ENCODE assay signal across 8 cellular contexts in the genomic region with DNA sequence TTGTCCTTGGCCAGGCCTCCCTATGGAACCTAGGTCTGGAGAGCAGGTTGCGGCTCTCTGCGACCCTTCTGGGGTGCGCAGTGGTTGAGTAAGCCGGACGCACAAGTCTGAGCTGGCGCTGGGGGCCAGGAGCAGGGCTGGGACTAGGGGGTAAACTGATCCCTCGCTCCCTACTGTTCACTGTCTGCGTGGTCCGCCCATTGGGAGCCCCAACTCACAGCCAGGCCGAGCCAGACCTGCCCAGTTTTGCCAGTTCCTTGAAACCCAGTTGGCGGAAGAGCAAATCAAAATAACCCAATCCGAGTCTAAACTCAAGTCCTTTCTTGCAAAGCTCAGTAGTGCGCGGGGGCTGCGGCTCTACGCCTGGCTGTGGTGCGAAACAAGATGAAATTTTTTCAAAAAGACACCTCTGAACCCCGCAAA. TPM values are rescaled to one million over a fixed set of nuclear protein-coding genes. Genes with fewer than 3 reads are reported as not detected.
A peak's percentile ranks its signal among the peaks of the same experiment; 100 is the strongest.
DNase-seq lines count a peak whose midpoint lies in the region; ATAC-seq, FAIRE-seq and TF ChIP-seq lines count a peak whose summit lies in the region.
"Had no signal": no experiment of that assay in that cellular context is flagged by ENCODE, and none has a peak within 500 bp of the region (broad histone marks: within the 10 kb centered on the region; RNA-seq: fewer than 3 reads in every experiment).

No MANE protein-coding gene starts in this region.

- BruUV-seq in PC-9 (replicated peaks; lab: Mats Ljungman, UMichigan) (no TSS peak), endothelial cell of umbilical vein (replicated peaks; lab: Mats Ljungman, UMichigan) (no TSS peak)

- no peak for TF ChIP-seq CTCF in PC-9 (conservative IDR thresholded peaks at IDR 0.05)
- no peak for TF ChIP-seq CTCF in endothelial cell of umbilical vein (IDR thresholded peaks at IDR 0.05; ENCODE audit: extremely low read depth in 1 of 2, insufficient read depth in 1 of 2, low read depth in 1 of 2, low read length in 2 of 2)
- TF ChIP-seq CTCF in tibial artery (IDR thresholded peaks at IDR 0.05), result no peak

- no peak for DNase-seq in PC-9
- DNase-seq in endothelial cell of umbilical vein (ENCODE audit: low read depth, low spot score), result no peak
- no peak for DNase-seq in tibial artery
- no peak for DNase-seq in kidney tubule cell (ENCODE audit: low spot score)
- DNase-seq: RPMI8226 had no signal

- H3K36me3 ChIP-seq in PC-9 (ENCODE audit: low read depth) (no peaks in the 10 kb centered on the region), endothelial cell of umbilical vein (ENCODE audit: control insufficient read depth in 2 of 2, extremely low read depth in 1 of 2, insufficient read depth in 2 of 2, low read length in 2 of 2) (no peaks in the 10 kb centered on the region), mucosa of stomach (ENCODE audit: control insufficient read depth, insufficient read depth, low read length) (no peaks in the 10 kb centered on the region), tibial artery (no peaks in the 10 kb centered on the region)

- H3K4me2 ChIP-seq in PC-9 (peak overlapping the region; percentile 97), endothelial cell of umbilical vein (ENCODE audit: insufficient read depth, low read length) (peak overlapping the region; percentile 22)

- H3K4me1 ChIP-seq in PC-9 (replicated peaks; ENCODE audit: insufficient read depth) (peaks cover 19% of the 10 kb centered on the region), endothelial cell of umbilical vein (ENCODE audit: control insufficient read depth, extremely low read depth, insufficient read depth, low read length) (peaks cover 3% of the 10 kb centered on the region), mucosa of stomach (ENCODE audit: control insufficient read depth, insufficient read depth, low read length) (peaks cover 4% of the 10 kb centered on the region), tibial artery (peaks cover 0 to 57% (median 42%) of the 10 kb centered on the region in 4 donors)

- ATAC-seq in GM21360 (IDR thresholded peaks at IDR 0.05; ENCODE audit: unreplicated experiment) (no peak), GM18502 (IDR thresholded peaks at IDR 0.05; ENCODE audit: poor library complexity, unreplicated experiment) (no peak)

- H3K9me2 ChIP-seq in PC-9 (ENCODE audit: insufficient read depth), result no peaks in the 10 kb centered on the region

- POLR2A ChIA-PET in PC-9 (lab: Charles Lee; ENCODE audit: unreplicated experiment) (no interaction called here), endothelial cell of umbilical vein (lab: Charles Lee) (no interaction called here)

- H3K9me1 ChIP-seq in endothelial cell of umbilical vein (replicated peaks; ENCODE audit: control insufficient read depth, extremely low read depth, insufficient read depth, low read length), result no peaks in the 10 kb centered on the region

- H3F3A ChIP-seq in PC-9 (ENCODE audit: insufficient read depth, low read depth), result peaks cover 13% of the 10 kb centered on the region

- H3K27ac ChIP-seq in PC-9 (no peak overlapping the region), endothelial cell of umbilical vein (ENCODE audit: insufficient read depth, low read depth, low read length) (no peak overlapping the region), tibial artery (peak overlapping the region; percentile 79 to 83)

- H3K27me3 ChIP-seq in PC-9 (ENCODE audit: insufficient read depth, low read depth), result peaks cover 8% of the 10 kb centered on the region; the same call in 1 of the 2 replicates
- H3K27me3 ChIP-seq in endothelial cell of umbilical vein (ENCODE audit: control insufficient read depth in 2 of 2, insufficient read depth in 2 of 2, low read length in 2 of 2), result peaks cover 20 to 26% of the 10 kb centered on the region in 2 experiments
- peaks cover 48% of the 10 kb centered on the region for H3K27me3 ChIP-seq in mucosa of stomach (ENCODE audit: control insufficient read depth, insufficient read depth, low read length)
- H3K27me3 ChIP-seq in tibial artery, result no peaks in the 10 kb centered on the region

- H2AFZ ChIP-seq in PC-9, result peak overlapping the region; percentile 86
- no peak overlapping the region for H2AFZ ChIP-seq in endothelial cell of umbilical vein (ENCODE audit: low read depth, low read length)

- no peak overlapping the region for H3K9ac ChIP-seq in endothelial cell of umbilical vein (replicated peaks; ENCODE audit: extremely low read depth, insufficient read depth, low read length)
- peak overlapping the region; percentile 47 for H3K9ac ChIP-seq in mucosa of stomach (ENCODE audit: low read length)

- H3K9me3 ChIP-seq in PC-9 (ENCODE audit: insufficient read depth, low read depth), result no peaks in the 10 kb centered on the region
- H3K9me3 ChIP-seq in endothelial cell of umbilical vein (replicated peaks; ENCODE audit: control insufficient read depth, insufficient read depth, low read length), result no peaks in the 10 kb centered on the region
- H3K9me3 ChIP-seq in mucosa of stomach (ENCODE audit: control insufficient read depth, low read length), result no peaks in the 10 kb centered on the region
- H3K9me3 ChIP-seq in tibial artery, result no peaks in the 10 kb centered on the region

- CTCF ChIA-PET in PC-9 (lab: Charles Lee) (interaction anchor here (1.2 kb wide), 1 partner anchor 16 kb away, joined by 4 read pairs; no protein-coding TSS in a partner anchor), endothelial cell of umbilical vein (lab: Charles Lee) (interaction anchor here (1.1 to 1.2 kb wide), 2 partner anchors 12 to 16 kb away, joined by 3 to 5 read pairs; no protein-coding TSS in a partner anchor)

- no peak for FAIRE-seq in endothelial cell of umbilical vein (lab: Jason Lieb, UNC)

- H3K79me2 ChIP-seq in PC-9 (ENCODE audit: low read depth) (no peaks in the 10 kb centered on the region), endothelial cell of umbilical vein (ENCODE audit: control insufficient read depth, insufficient read depth, low read length) (no peaks in the 10 kb centered on the region)

- H3K4me3 ChIP-seq in PC-9 (peak overlapping the region; percentile 79), endothelial cell of umbilical vein (replicated peaks in 1 of 3; ENCODE audit: insufficient read depth in 1 of 3, low read depth in 1 of 3, low read length in 3 of 3) (no peak overlapping the region), mucosa of stomach (ENCODE audit: low read length) (peak overlapping the region; percentile 14), tibial artery (peak overlapping the region; percentile 81 to 85)

- intact Hi-C loops in PC-9 (cut with micrococcal nuclease; ENCODE audit: unreplicated experiment), result loop anchor here (5.0 kb wide), 1 partner anchor 269 kb away; no protein-coding TSS in a partner anchor
- intact Hi-C loops in endothelial cell of umbilical vein (cut with micrococcal nuclease), result no loop called here
- intact Hi-C loops in tibial artery (cut with DNase I; ENCODE audit: low total_unique reads), result loop anchor here (10.0 kb wide), 1 partner anchor 47 kb away; no protein-coding TSS in a partner anchor

- H4K20me1 ChIP-seq in PC-9 (ENCODE audit: insufficient read depth), result no peaks in the 10 kb centered on the region
- H4K20me1 ChIP-seq in endothelial cell of umbilical vein (replicated peaks; ENCODE audit: control insufficient read depth, extremely low read depth, insufficient read depth, low read length), result no peaks in the 10 kb centered on the region

- dilution Hi-C loops in endothelial cell of umbilical vein (cut with MboI; ENCODE audit: extremely low pct_ligation_motif_present, low sequenced_read_pairs), result no loop called here

- no peak for TF ChIP-seq POLR2A in endothelial cell of umbilical vein (IDR thresholded peaks at IDR 0.05; ENCODE audit: low read depth, low read length)

TF ChIP-seq in endothelial cell of umbilical vein, 7 proteins besides CTCF, POLR2A, EP300 and RAD21:
- TF ChIP-seq, protein P1, sequence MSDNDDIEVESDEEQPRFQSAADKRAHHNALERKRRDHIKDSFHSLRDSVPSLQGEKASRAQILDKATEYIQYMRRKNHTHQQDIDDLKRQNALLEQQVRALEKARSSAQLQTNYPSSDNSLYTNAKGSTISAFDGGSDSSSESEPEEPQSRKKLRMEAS (IDR thresholded peaks at IDR 0.05; ENCODE audit: insufficient read depth, insufficient read length), result no peak
- TF ChIP-seq JUN (IDR thresholded peaks at IDR 0.05; ENCODE audit: borderline replicate concordance, insufficient read depth, insufficient read length, low read depth), result no peak
- TF ChIP-seq MYC (IDR thresholded peaks at IDR 0.05; ENCODE audit: low read depth, low read length), result no peak
- no peak for TF ChIP-seq POLR2AphosphoS5 (IDR thresholded peaks at IDR 0.05; ENCODE audit: insufficient read depth, low read depth, low read length)
- no peak for TF ChIP-seq GATA2 (IDR thresholded peaks at IDR 0.05; ENCODE audit: insufficient read depth, insufficient read length, low read depth, low read length)
- no peak for TF ChIP-seq EZH2 (IDR thresholded peaks at IDR 0.05; ENCODE audit: borderline replicate concordance, low read depth, low read length, severe bottlenecking)
- TF ChIP-seq FOS (IDR thresholded peaks at IDR 0.05; ENCODE audit: borderline replicate concordance, insufficient read depth, low read length), result no peak

RNA-seq across cellular contexts. Expression of a gene that starts 17.5 kb away (rescaled TPM):
- total RNA-seq in PC-9 (2021) (3.3 and 3.6 TPM in 2 replicates), endothelial cell of umbilical vein (0.13 TPM in 1 of 2 replicates, not detected in the other)
- 0.03 and 0.06 TPM in 2 replicates for polyA plus RNA-seq in endothelial cell of umbilical vein
- polyA plus RNA-seq in endothelial cell of umbilical vein (2011; cell fraction: cytosol; rRNA removed), result 0.04 TPM in 1 of 2 replicates, not detected in the other
- 0.04 TPM in 2 replicates for polyA plus RNA-seq in endothelial cell of umbilical vein (2011; cell fraction: nucleus; rRNA removed)
- 0.07 TPM in 1 of 2 replicates, not detected in the other for polyA plus RNA-seq in endothelial cell of umbilical vein (2012)
- polyA minus RNA-seq in endothelial cell of umbilical vein, result not detected in 2 replicates
- not detected for polyA minus RNA-seq in endothelial cell of umbilical vein (2011; cell fraction: cytosol; rRNA and poly(A)+ RNA removed)
- polyA minus RNA-seq in endothelial cell of umbilical vein (2011; cell fraction: nucleus; rRNA and poly(A)+ RNA removed), result not detected in 2 replicates

Comparison
In these comparisons a context has a peak if more than half of its experiments do, and no peak if none do; other contexts are left out.
1. H3K27ac ChIP-seq: peak in tibial artery (2 of 2); none in PC-9 (single experiment) and endothelial cell of umbilical vein (single experiment).
2. H3K4me3 ChIP-seq: peak in PC-9 (single experiment), mucosa of stomach (single experiment) and tibial artery (2 of 2); none in endothelial cell of umbilical vein (0 of 3).